In the genomic region with DNA sequence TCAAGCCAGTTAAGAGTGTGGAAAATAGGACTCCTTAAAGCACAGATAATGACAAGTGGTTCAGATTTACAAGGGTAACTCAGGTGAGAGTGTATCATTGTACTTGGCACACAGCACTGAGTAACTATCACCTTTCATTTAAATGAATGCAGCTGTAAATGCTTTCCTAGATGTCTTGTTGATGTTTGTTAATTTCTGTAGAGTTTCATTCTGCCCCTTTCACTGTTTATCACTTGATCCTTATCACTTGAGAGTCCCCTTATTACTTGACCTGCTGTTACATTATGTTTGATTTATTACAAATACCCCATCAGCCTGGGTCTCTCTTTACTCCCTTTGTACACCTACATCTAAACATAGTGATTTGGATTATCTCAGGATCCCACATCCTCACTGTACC, we compare ENCODE assay signal across 22 cellular contexts.
"Had no signal": no experiment of that assay in that cellular context is flagged by ENCODE, and none has a peak within 500 bp of the region (broad histone marks: within the 10 kb centered on the region; RNA-seq: fewer than 3 reads in every experiment).

No MANE protein-coding gene starts in this region.

- H3K27me3 Mint-ChIP-seq: naive thymus-derived CD4-positive, alpha-beta T cell; progenitor cell of endocrine pancreas had no signal

- H3K9me3 ChIP-seq: colonic mucosa, esophagus muscularis mucosa, left ventricle myocardium inferior had no signal

- H3K36me3 ChIP-seq: colonic mucosa had no signal

- H3K4me2 ChIP-seq: hepatocyte had no signal

- DNase-seq: activated CD4-positive, alpha-beta T cell treated with anti-CD3 and anti-CD28 coated beads, Interleukin-2, amount 50 U/mL, for 4 hours; activated CD4-positive, CD25-positive, alpha-beta regulatory T cell treated with anti-CD3 and anti-CD28 coated beads, Interleukin-2, amount 50 U/mL, for 72 hours; activated gamma-delta T cell; activated T-cell treated with anti-CD3 and anti-CD28 coated beads, Interleukin-2, amount 50 U/mL, for 4 hours; amniotic stem cell; caudate nucleus; colonic mucosa; left ventricle myocardium inferior; mucosa of descending colon; naive thymus-derived CD4-positive, alpha-beta T cell; right cardiac atrium; stimulated activated CD4-positive, alpha-beta T cell treated with anti-CD3 and anti-CD28 coated beads, Interleukin-15, amount 100 ng/mL, for 24 hours; stimulated activated CD4-positive, alpha-beta T cell treated with anti-CD3 and anti-CD28 coated beads, Interleukin-4, amount 100 ng/mL, for 4 hours; stimulated activated CD8-positive, alpha-beta memory T cell treated with anti-CD3 and anti-CD28 coated beads, Interleukin-4, amount 100 ng/mL, for 48 hours; stimulated activated naive CD8-positive, alpha-beta T cell treated with anti-CD3 and anti-CD28 coated beads, Interleukin-15, Interleukin-2, amounts not matched to agents 100 U/mL and 50 U/mL, for 24 hours; T-helper 9 cell; trophoblast cell had no signal

- H3K4me3 ChIP-seq: colonic mucosa, esophagus muscularis mucosa, hepatocyte, left ventricle myocardium inferior, mucosa of descending colon, skin epidermis had no signal

- H3K27ac ChIP-seq: colonic mucosa, esophagus muscularis mucosa, hepatocyte, skin epidermis had no signal

- ATAC-seq: activated naive CD4-positive, alpha-beta T cell treated with anti-CD3 and anti-CD28 coated beads, Interleukin-2, amount 50 U/mL, for 72 hours; activated T-cell treated with anti-CD3 and anti-CD28 coated beads, Interleukin-2, amount 50 U/mL, for 4 hours; naive thymus-derived CD4-positive, alpha-beta T cell; stimulated activated naive CD8-positive, alpha-beta T cell treated with anti-CD3 and anti-CD28 coated beads, Interleukin-15, Interleukin-2, amounts not matched to agents 100 U/mL and 50 U/mL, for 24 hours had no signal

- H3K27ac Mint-ChIP-seq: activated naive CD4-positive, alpha-beta T cell treated with anti-CD3 and anti-CD28 coated beads, Interleukin-2, amount 50 U/mL, for 72 hours; progenitor cell of endocrine pancreas had no signal

- H3K27me3 ChIP-seq: colonic mucosa, esophagus muscularis mucosa, hepatocyte had no signal

- H3K9me3 Mint-ChIP-seq: activated T-cell treated with anti-CD3 and anti-CD28 coated beads, Interleukin-2, amount 50 U/mL, for 4 hours had no signal

- H3K4me1 ChIP-seq: colonic mucosa had no signal

- H2AFZ ChIP-seq: hepatocyte had no signal
